In the genomic region with DNA sequence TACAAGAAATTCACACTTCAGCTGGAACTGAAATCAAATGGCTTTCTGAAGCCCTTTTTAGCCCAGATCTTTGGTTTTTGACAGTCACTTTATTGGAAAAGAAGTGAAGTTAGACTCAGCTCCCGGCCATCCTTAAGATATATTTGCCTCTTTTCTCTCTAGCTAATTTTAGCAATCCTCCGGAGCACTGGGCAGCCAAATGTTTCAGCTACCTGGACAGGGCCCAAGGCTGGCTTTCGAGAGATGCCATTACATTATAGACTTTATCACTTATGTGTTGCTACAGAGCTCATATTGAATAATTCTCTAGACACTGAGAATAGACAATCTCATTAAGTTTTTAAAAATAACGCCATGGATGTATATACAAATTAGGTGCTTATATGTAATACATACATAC, we compare ENCODE assay signal across 34 cellular contexts. TPM values are rescaled to one million over a fixed set of nuclear protein-coding genes. Genes with fewer than 3 reads are reported as not detected.
"Had no signal": no experiment of that assay in that cellular context is flagged by ENCODE, and none has a peak within 500 bp of the region (broad histone marks: within the 10 kb centered on the region; RNA-seq: fewer than 3 reads in every experiment).

No MANE protein-coding gene starts in this region.

- H3K27ac ChIP-seq: breast epithelium, epithelial cell of prostate, esophagus squamous epithelium, hepatocyte, parathyroid adenoma, right lobe of liver, skin epidermis, thyroid gland, upper lobe of right lung had no signal

- H3K4me3 ChIP-seq: breast epithelium, esophagus squamous epithelium, hepatocyte, right lobe of liver, skin epidermis, thyroid gland, upper lobe of right lung had no signal

- H3K27ac Mint-ChIP-seq: activated CD4-positive, alpha-beta memory T cell treated with anti-CD3 and anti-CD28 coated beads, Interleukin-2, amount 10 ng/mL, durations not matched to agents 7 days and 5 days; activated CD4-positive, alpha-beta T cell treated with anti-CD3 and anti-CD28 coated beads, Interleukin-2, amount 10 ng/mL, durations not matched to agents 7 days and 5 days; activated T-helper 17 cell treated with anti-CD3 and anti-CD28 coated beads, Interleukin-2, amount 50 U/mL, for 72 hours; memory B cell; naive thymus-derived CD8-positive, alpha-beta T cell had no signal

- H3K4me3 Mint-ChIP-seq: activated CD4-positive, alpha-beta memory T cell treated with anti-CD3 and anti-CD28 coated beads, Interleukin-2, amount 10 ng/mL, durations not matched to agents 7 days and 5 days; activated CD4-positive, alpha-beta T cell treated with anti-CD3 and anti-CD28 coated beads, Interleukin-2, amount 10 ng/mL, durations not matched to agents 7 days and 5 days; activated T-cell treated with anti-CD3 and anti-CD28 coated beads, Interleukin-2, amount 50 U/mL, for 4 hours; activated T-helper 17 cell treated with anti-CD3 and anti-CD28 coated beads, Interleukin-2, amount 50 U/mL, for 72 hours; central memory CD8-positive, alpha-beta T cell; memory B cell; naive thymus-derived CD8-positive, alpha-beta T cell; neural crest cell had no signal

- H3K27me3 ChIP-seq: breast epithelium, esophagus squamous epithelium, hepatocyte, right lobe of liver, thyroid gland, upper lobe of right lung had no signal

- H3K9me3 ChIP-seq: breast epithelium, esophagus squamous epithelium, right lobe of liver, thyroid gland, upper lobe of right lung had no signal

- H3K9me3 Mint-ChIP-seq: activated CD4-positive, alpha-beta memory T cell treated with anti-CD3 and anti-CD28 coated beads, Interleukin-2, amount 10 ng/mL, durations not matched to agents 7 days and 5 days; activated CD4-positive, alpha-beta T cell treated with anti-CD3 and anti-CD28 coated beads, Interleukin-2, amount 10 ng/mL, durations not matched to agents 7 days and 5 days; activated T-cell treated with anti-CD3 and anti-CD28 coated beads, Interleukin-2, amount 50 U/mL, for 4 hours; activated T-helper 17 cell treated with anti-CD3 and anti-CD28 coated beads, Interleukin-2, amount 50 U/mL, for 72 hours; central memory CD8-positive, alpha-beta T cell; memory B cell; naive thymus-derived CD8-positive, alpha-beta T cell; neural crest cell had no signal

- H3K9ac ChIP-seq: parathyroid adenoma had no signal

- DNase-seq: activated CD4-positive, alpha-beta memory T cell treated with anti-CD3 and anti-CD28 coated beads, Interleukin-2, amount 10 ng/mL, durations not matched to agents 7 days and 5 days; activated CD4-positive, alpha-beta T cell treated with anti-CD3 and anti-CD28 coated beads for 1 hour; activated CD4-positive, alpha-beta T cell treated with anti-CD3 and anti-CD28 coated beads, Interleukin-2, amount 10 ng/mL, durations not matched to agents 7 days and 5 days; activated CD8-positive, alpha-beta memory T cell treated with anti-CD3 and anti-CD28 coated beads, Interleukin-2, amount 50 U/mL, for 48 hours; activated gamma-delta T cell treated with Interleukin-2 at 50 U/mL for 16 hours; activated naive CD4-positive, alpha-beta T cell treated with anti-CD3 and anti-CD28 coated beads, Interleukin-2, amount 50 U/mL, for 16 hours; activated T-cell treated with anti-CD3 and anti-CD28 coated beads, Interleukin-2, amount 50 U/mL, for 4 hours; amniotic stem cell; dermis blood vessel endothelial cell; effector CD4-positive, alpha-beta T cell; esophagus squamous epithelium; left cardiac atrium; midbrain; naive thymus-derived CD8-positive, alpha-beta T cell; nucleus accumbens; right lobe of liver; stimulated activated CD4-positive, alpha-beta T cell treated with anti-CD3 and anti-CD28 coated beads, Interleukin-12 subunit alpha, Interleukin-12 subunit beta, amount 100 ng/mL, for 4 hours; stimulated activated CD4-positive, alpha-beta T cell treated with anti-CD3 and anti-CD28 coated beads, Interleukin-4, amount 100 ng/mL, for 1 hour; stimulated activated naive CD8-positive, alpha-beta T cell treated with anti-CD3 and anti-CD28 coated beads, Interleukin-15, Interleukin-2, amounts not matched to agents 100 U/mL and 50 U/mL, for 24 hours; T-helper 2 cell; thyroid gland; upper lobe of right lung had no signal

- H3K36me3 Mint-ChIP-seq: memory B cell; naive thymus-derived CD8-positive, alpha-beta T cell had no signal

- H3K27me3 Mint-ChIP-seq: activated T-helper 17 cell treated with anti-CD3 and anti-CD28 coated beads, Interleukin-2, amount 50 U/mL, for 72 hours; central memory CD8-positive, alpha-beta T cell had no signal

- ATAC-seq: activated T-cell treated with anti-CD3 and anti-CD28 coated beads, Interleukin-2, amount 50 U/mL, for 4 hours; activated T-helper 17 cell treated with anti-CD3 and anti-CD28 coated beads, Interleukin-2, amount 50 U/mL, for 72 hours; naive thymus-derived CD8-positive, alpha-beta T cell; right lobe of liver; stimulated activated naive CD8-positive, alpha-beta T cell treated with anti-CD3 and anti-CD28 coated beads, Interleukin-15, Interleukin-2, amounts not matched to agents 100 U/mL and 50 U/mL, for 24 hours; upper lobe of right lung had no signal

- H3K4me1 ChIP-seq: breast epithelium, parathyroid adenoma, thyroid gland, upper lobe of right lung had no signal

- H3K36me3 ChIP-seq: breast epithelium, esophagus squamous epithelium, right lobe of liver, thyroid gland, upper lobe of right lung had no signal

- H3K4me1 Mint-ChIP-seq: central memory CD8-positive, alpha-beta T cell; memory B cell; neural crest cell had no signal

RNA-seq across cellular contexts. Expression of a gene that starts 29.5 kb away (rescaled TPM):
- total RNA-seq: activated CD4-positive, alpha-beta memory T cell treated with anti-CD3 and anti-CD28 coated beads, Interleukin-2, amount 10 ng/mL, durations not matched to agents 7 days and 5 days; activated CD4-positive, alpha-beta T cell treated with anti-CD3 and anti-CD28 coated beads, Interleukin-2, amount 10 ng/mL, durations not matched to agents 7 days and 5 days; activated T-cell treated with anti-CD3 and anti-CD28 coated beads, Interleukin-2, amount 50 U/mL, for 4 hours; activated T-helper 17 cell treated with anti-CD3 and anti-CD28 coated beads, Interleukin-2, amount 50 U/mL, for 72 hours; breast epithelium; dermis blood vessel endothelial cell; esophagus squamous epithelium; hepatocyte; left cardiac atrium; lower leg skin; naive thymus-derived CD8-positive, alpha-beta T cell; neural crest cell; right lobe of liver; subcutaneous adipose tissue; thyroid gland; upper lobe of right lung had no signal
- polyA plus RNA-seq: hepatocyte; keratinocyte; naive thymus-derived CD8-positive, alpha-beta T cell had no signal
